In genomic region chr5:33892419-33893151, GRCh38 we compare ENCODE assay signal across 9 cellular contexts. TPM values are rescaled to one million over a fixed set of nuclear protein-coding genes. Genes with fewer than 3 reads are reported as not detected.
DNase-seq lines count a peak whose midpoint lies in the region; ATAC-seq and TF ChIP-seq lines count a peak whose summit lies in the region.
"Had no signal": no experiment of that assay in that cellular context is flagged by ENCODE, and none has a peak within 500 bp of the region (broad histone marks: within the 10 kb centered on the region; RNA-seq: fewer than 3 reads in every experiment).

No MANE protein-coding gene starts in this region.

- ATAC-seq in GM21737 (IDR thresholded peaks at IDR 0.05; ENCODE audit: unreplicated experiment) (no peak), T-cell (replicated peaks in 1 of 4) (no peak), HG03565 (IDR thresholded peaks at IDR 0.05; ENCODE audit: unreplicated experiment) (no peak)

- no peaks in the 10 kb centered on the region for H3K36me3 ChIP-seq in BJ (ENCODE audit: control insufficient read depth, insufficient read depth, low read length)
- H3K36me3 ChIP-seq in PC-9 (ENCODE audit: low read depth), result no peaks in the 10 kb centered on the region
- no peaks in the 10 kb centered on the region for H3K36me3 ChIP-seq in osteoblast (ENCODE audit: insufficient read depth, low read length)

- H4K20me1 ChIP-seq in PC-9 (ENCODE audit: insufficient read depth), result peaks cover 4% of the 10 kb centered on the region; the same call in 1 of the 2 replicates
- peaks cover 21% of the 10 kb centered on the region for H4K20me1 ChIP-seq in osteoblast (ENCODE audit: insufficient read depth, low read length)

- H3F3A ChIP-seq in PC-9 (ENCODE audit: insufficient read depth, low read depth), result peaks cover 44% of the 10 kb centered on the region

- CTCF ChIA-PET in BJ (lab: Yijun Ruan, JAX), result interaction anchor here (0.8 to 2.0 kb wide), 3 partner anchors 42 to 196 kb away, joined by 3 to 13 read pairs (median 3); no protein-coding TSS in a partner anchor
- CTCF ChIA-PET in PC-9 (lab: Charles Lee), result interaction anchor here (0.6 to 1.3 kb wide), 10 partner anchors 33 to 304 kb away, joined by 3 to 10 read pairs (median 4); partner anchors contain the start of gene AMACR
- CTCF ChIA-PET in T-cell (lab: Charles Lee), result no interaction called here

- H3K27me3 Mint-ChIP-seq in T-cell, result peaks cover 49 to 56% of the 10 kb centered on the region in 2 donors
- peaks cover 59% of the 10 kb centered on the region for H3K27me3 Mint-ChIP-seq in activated T-helper 2 cell treated with anti-CD3 and anti-CD28 coated beads, Interferon-gamma antibody, Interleukin-2, Interleukin-4, amounts not matched to agents 10 μg/mL and 5 μg/mL and 100 μg/mL, durations not matched to agents 14 hours and 24 hours and 36 hours (ENCODE audit: low read depth)

- POLR2A ChIA-PET in BJ (lab: Charles Lee), result interaction anchor here (0.6 kb wide), 1 partner anchor 1138 kb away, joined by 4 read pairs; no protein-coding TSS in a partner anchor
- POLR2A ChIA-PET in PC-9 (lab: Charles Lee; ENCODE audit: unreplicated experiment), result interaction anchor here (0.7 to 2.1 kb wide), 4 partner anchors 11 to 1036 kb away, joined by 4 to 35 read pairs (median 12); partner anchors contain the start of gene TARS1
- POLR2A ChIA-PET in T-cell (lab: Charles Lee), result no interaction called here

- no peaks in the 10 kb centered on the region for H3K9me2 ChIP-seq in PC-9 (ENCODE audit: insufficient read depth)

- intact Hi-C loops in PC-9 (cut with micrococcal nuclease; ENCODE audit: unreplicated experiment), result loop anchor here (1.0 to 10.0 kb wide), 8 partner anchors 33 to 1032 kb away; partner anchors contain the start of genes DNAJC21 and TARS1
- intact Hi-C loops in activated T-helper 2 cell treated with anti-CD3 and anti-CD28 coated beads, Interferon-gamma antibody, Interleukin-2, Interleukin-4, amounts not matched to agents 10 μg/mL and 5 μg/mL and 100 μg/mL, durations not matched to agents 14 hours and 24 hours and 36 hours (cut with micrococcal nuclease), result no loop called here

- H3K4me3 Mint-ChIP-seq in T-cell, result peak overlapping the region in 1 of 3 donors; percentile 60
- no peak overlapping the region for H3K4me3 Mint-ChIP-seq in activated T-helper 2 cell treated with anti-CD3 and anti-CD28 coated beads, Interferon-gamma antibody, Interleukin-2, Interleukin-4, amounts not matched to agents 10 μg/mL and 5 μg/mL and 100 μg/mL, durations not matched to agents 14 hours and 24 hours and 36 hours (ENCODE audit: low read depth)

- H3K79me2 ChIP-seq in PC-9 (ENCODE audit: low read depth) (peaks cover 40% of the 10 kb centered on the region), osteoblast (ENCODE audit: insufficient read depth, low read length) (peaks cover 38% of the 10 kb centered on the region)

- no peak overlapping the region for H3K27ac Mint-ChIP-seq in T-cell
- H3K27ac Mint-ChIP-seq in activated T-helper 2 cell treated with anti-CD3 and anti-CD28 coated beads, Interferon-gamma antibody, Interleukin-2, Interleukin-4, amounts not matched to agents 10 μg/mL and 5 μg/mL and 100 μg/mL, durations not matched to agents 14 hours and 24 hours and 36 hours, result no peak overlapping the region

- no peaks in the 10 kb centered on the region for H3K36me3 Mint-ChIP-seq in T-cell
- no peaks in the 10 kb centered on the region for H3K36me3 Mint-ChIP-seq in activated T-helper 2 cell treated with anti-CD3 and anti-CD28 coated beads, Interferon-gamma antibody, Interleukin-2, Interleukin-4, amounts not matched to agents 10 μg/mL and 5 μg/mL and 100 μg/mL, durations not matched to agents 14 hours and 24 hours and 36 hours (ENCODE audit: low read depth)

- 0 out of 2 replicates have a peak, but pooled peaks have one; percentile 7 for TF ChIP-seq CTCF in BJ (IDR thresholded peaks at IDR 0.05; ENCODE audit: insufficient read depth, low read depth, low read length)
- no peak; the same call in 1 of the 2 replicates for TF ChIP-seq CTCF in PC-9 (conservative IDR thresholded peaks at IDR 0.05)
- TF ChIP-seq CTCF in foreskin fibroblast (IDR thresholded peaks at IDR 0.05; ENCODE audit: low read depth, low read length), result no peak
- no peak for TF ChIP-seq CTCF in osteoblast (IDR thresholded peaks at IDR 0.05; ENCODE audit: extremely low read depth, low read depth, low read length)

- H3K9me3 Mint-ChIP-seq in T-cell, result peaks cover 0 to 6% (median 0%) of the 10 kb centered on the region in 3 donors
- H3K9me3 Mint-ChIP-seq in activated T-helper 2 cell treated with anti-CD3 and anti-CD28 coated beads, Interferon-gamma antibody, Interleukin-2, Interleukin-4, amounts not matched to agents 10 μg/mL and 5 μg/mL and 100 μg/mL, durations not matched to agents 14 hours and 24 hours and 36 hours, result no peaks in the 10 kb centered on the region

- peak overlapping the region; percentile 77 for H2AFZ ChIP-seq in PC-9
- peak overlapping the region; percentile 51 for H2AFZ ChIP-seq in osteoblast (ENCODE audit: low read length)

- BruUV-seq in PC-9 (replicated peaks; lab: Mats Ljungman, UMichigan), result TSS peak; percentile 90

- H3K4me1 Mint-ChIP-seq in T-cell, result peaks cover 5 to 9% (median 8%) of the 10 kb centered on the region in 3 donors
- peaks cover 2% of the 10 kb centered on the region for H3K4me1 Mint-ChIP-seq in activated T-helper 2 cell treated with anti-CD3 and anti-CD28 coated beads, Interferon-gamma antibody, Interleukin-2, Interleukin-4, amounts not matched to agents 10 μg/mL and 5 μg/mL and 100 μg/mL, durations not matched to agents 14 hours and 24 hours and 36 hours (ENCODE audit: low read depth)

- H3K27ac ChIP-seq in PC-9 (peak overlapping the region; percentile 75), osteoblast (ENCODE audit: low read depth, low read length) (peak overlapping the region; percentile 83)

- H3K9me3 ChIP-seq in PC-9 (ENCODE audit: insufficient read depth, low read depth) (no peaks in the 10 kb centered on the region), osteoblast (ENCODE audit: low read depth, low read length) (no peaks in the 10 kb centered on the region)

- H3K4me3 ChIP-seq in BJ (ENCODE audit: low read depth, low read length) (peak overlapping the region; percentile 62), PC-9 (peak overlapping the region; percentile 67; the same call in 1 of the 2 replicates), foreskin fibroblast (ENCODE audit: low read depth in 1 of 2, low read length in 2 of 2) (peak overlapping the region; percentile 75 to 80), osteoblast (ENCODE audit: insufficient read depth, low read length) (peak overlapping the region; percentile 82)

- H3K4me1 ChIP-seq in PC-9 (replicated peaks; ENCODE audit: insufficient read depth), result peaks cover 71% of the 10 kb centered on the region
- peaks cover 57% of the 10 kb centered on the region for H3K4me1 ChIP-seq in osteoblast (ENCODE audit: insufficient read depth, low read length)

- DNase-seq in BJ (ENCODE audit: low read depth) (peak; percentile 80), PC-9 (peak; percentile 91 to 97), foreskin fibroblast (peak; percentile 95 to 97), osteoblast (ENCODE audit: insufficient read length, low spot score, missing footprints) (peak; percentile 80), T-cell (no peak)
- DNase-seq in activated T-helper 2 cell treated with anti-CD3 and anti-CD28 coated beads, Interferon-gamma antibody, Interleukin-2, Interleukin-4, amounts not matched to agents 10 μg/mL and 5 μg/mL and 100 μg/mL, durations not matched to agents 14 hours and 24 hours and 36 hours (ENCODE audit: low spot score), result no peak
- DNase-seq: NCI-H1694 had no signal

- H3K27me3 ChIP-seq in BJ (ENCODE audit: control insufficient read depth, insufficient read depth, low read length) (no peaks in the 10 kb centered on the region), PC-9 (ENCODE audit: insufficient read depth, low read depth) (no peaks in the 10 kb centered on the region), osteoblast (ENCODE audit: insufficient read depth, low read length) (no peaks in the 10 kb centered on the region)

- peak overlapping the region; percentile 92 for H3K4me2 ChIP-seq in PC-9
- peak overlapping the region; percentile 95 for H3K4me2 ChIP-seq in osteoblast (ENCODE audit: insufficient read depth, low read length)

RNA-seq across cellular contexts. Expression of gene ADAMTS12, which starts 0.8 kb away (rescaled TPM):
- polyA plus RNA-seq in BJ (2011; rRNA removed), result 25.6 and 30.1 TPM in 2 replicates
- 40.0 and 58.8 TPM in 2 replicates for polyA minus RNA-seq in BJ (2011; rRNA and poly(A)+ RNA removed)
- total RNA-seq in PC-9 (2021) (71.1 and 103 TPM in 2 replicates), osteoblast (6.9 and 8.3 TPM in 2 replicates), T-cell (under 1 TPM in 1 of 5 donors, not detected in 4; 0.03 TPM)
- not detected in 2 replicates for total RNA-seq in activated T-helper 2 cell treated with anti-CD3 and anti-CD28 coated beads, Interferon-gamma antibody, Interleukin-2, Interleukin-4, amounts not matched to agents 10 μg/mL and 5 μg/mL and 100 μg/mL, durations not matched to agents 14 hours and 24 hours and 36 hours

RNA-seq across cellular contexts. Expression of gene RXFP3, which starts 43.6 kb away (rescaled TPM):
- not detected in 2 replicates for polyA plus RNA-seq in BJ (2011; rRNA removed)
- not detected in 2 replicates for polyA minus RNA-seq in BJ (2011; rRNA and poly(A)+ RNA removed)
- total RNA-seq in PC-9 (2021), result not detected in 2 replicates
- not detected in 2 replicates for total RNA-seq in osteoblast
- not detected for total RNA-seq in T-cell
- total RNA-seq in activated T-helper 2 cell treated with anti-CD3 and anti-CD28 coated beads, Interferon-gamma antibody, Interleukin-2, Interleukin-4, amounts not matched to agents 10 μg/mL and 5 μg/mL and 100 μg/mL, durations not matched to agents 14 hours and 24 hours and 36 hours, result not detected in 2 replicates

Comparison
In these comparisons a context has a peak if more than half of its experiments do, and no peak if none do; other contexts are left out.
1. DNase-seq: peak in BJ (single experiment), PC-9 (2 of 2), foreskin fibroblast (2 of 2) and osteoblast (single experiment); none in T-cell (0 of 34) and activated T-helper 2 cell treated with anti-CD3 and anti-CD28 coated beads, Interferon-gamma antibody, Interleukin-2, Interleukin-4, amounts not matched to agents 10 μg/mL and 5 μg/mL and 100 μg/mL, durations not matched to agents 14 hours and 24 hours and 36 hours (single experiment).
2. CTCF ChIA-PET loops: an anchor here in BJ (0.8 to 2.0 kb wide) and PC-9 (0.6 to 1.3 kb wide); none called in T-cell.
3. POLR2A ChIA-PET loops: an anchor here in BJ (0.6 kb wide) and PC-9 (0.7 to 2.1 kb wide); none called in T-cell.
4. Peak in every context shown above with its lines, with median percentiles within 50 percentile points of each other: H3K4me3 ChIP-seq.